Comparison of ENCODE assay signal across 14 cellular contexts in genomic region chr13:34721631-34722144, GRCh38.
"Had no signal": no experiment of that assay in that cellular context is flagged by ENCODE, and none has a peak within 500 bp of the region (broad histone marks: within the 10 kb centered on the region; RNA-seq: fewer than 3 reads in every experiment).

No MANE protein-coding gene starts in this region.

- H3K4me1 Mint-ChIP-seq: activated naive CD8-positive, alpha-beta T cell treated with anti-CD3 and anti-CD28 coated beads, Interleukin-2, amount 10 ng/mL, durations not matched to agents 7 days and 5 days; stimulated activated memory B cell treated with anti-CD40 and anti-IgM and Interleukin-4, amounts not matched to agents 10 μg/mL and 1 μg/mL and 100 μg/mL, for 72 hours had no signal

- H3K9me3 Mint-ChIP-seq: activated naive CD8-positive, alpha-beta T cell treated with anti-CD3 and anti-CD28 coated beads, Interleukin-2, amount 10 ng/mL, durations not matched to agents 7 days and 5 days; stimulated activated memory B cell treated with anti-CD40 and anti-IgM and Interleukin-4, amounts not matched to agents 10 μg/mL and 1 μg/mL and 100 μg/mL, for 72 hours had no signal

- H3K4me3 Mint-ChIP-seq: activated naive CD8-positive, alpha-beta T cell treated with anti-CD3 and anti-CD28 coated beads, Interleukin-2, amount 10 ng/mL, durations not matched to agents 7 days and 5 days; mesothelial cell of epicardium; stimulated activated memory B cell treated with anti-CD40 and anti-IgM and Interleukin-4, amounts not matched to agents 10 μg/mL and 1 μg/mL and 100 μg/mL, for 72 hours had no signal

- H3K4me3 ChIP-seq: heart left ventricle, lower lobe of right lung had no signal

- H3K27me3 ChIP-seq: heart left ventricle had no signal

- H3K9me3 ChIP-seq: lower lobe of right lung had no signal

- H3K36me3 ChIP-seq: heart left ventricle, lower lobe of right lung had no signal

- ATAC-seq: heart left ventricle; left cardiac atrium; lower lobe of right lung; stimulated activated memory B cell treated with anti-CD40 and anti-IgM and Interleukin-4, amounts not matched to agents 10 μg/mL and 1 μg/mL and 100 μg/mL, for 72 hours had no signal

- H3K27ac Mint-ChIP-seq: activated naive CD8-positive, alpha-beta T cell treated with anti-CD3 and anti-CD28 coated beads, Interleukin-2, amount 10 ng/mL, durations not matched to agents 7 days and 5 days; mesothelial cell of epicardium; stimulated activated memory B cell treated with anti-CD40 and anti-IgM and Interleukin-4, amounts not matched to agents 10 μg/mL and 1 μg/mL and 100 μg/mL, for 72 hours had no signal

- H3K4me1 ChIP-seq: lower lobe of right lung, parathyroid adenoma had no signal

- H3K27ac ChIP-seq: epithelial cell of prostate, heart left ventricle, lower lobe of right lung, parathyroid adenoma had no signal

- H3K36me3 Mint-ChIP-seq: activated naive CD8-positive, alpha-beta T cell treated with anti-CD3 and anti-CD28 coated beads, Interleukin-2, amount 10 ng/mL, durations not matched to agents 7 days and 5 days; mesothelial cell of epicardium; stimulated activated memory B cell treated with anti-CD40 and anti-IgM and Interleukin-4, amounts not matched to agents 10 μg/mL and 1 μg/mL and 100 μg/mL, for 72 hours had no signal

- DNase-seq: activated CD4-positive, alpha-beta T cell treated with anti-CD3 and anti-CD28 coated beads for 1 hour; activated CD4-positive, alpha-beta T cell treated with anti-CD3 and anti-CD28 coated beads, Interleukin-2, amount 50 U/mL, for 4 hours; activated naive CD4-positive, alpha-beta T cell; activated naive CD8-positive, alpha-beta T cell treated with anti-CD3 and anti-CD28 coated beads, Interleukin-2, amount 10 ng/mL, durations not matched to agents 7 days and 5 days; activated T-cell treated with anti-CD3 and anti-CD28 coated beads for 4 hours; dermis blood vessel endothelial cell; foreskin melanocyte; heart left ventricle; left cardiac atrium; lower lobe of right lung had no signal

- H3K27me3 Mint-ChIP-seq: stimulated activated memory B cell treated with anti-CD40 and anti-IgM and Interleukin-4, amounts not matched to agents 10 μg/mL and 1 μg/mL and 100 μg/mL, for 72 hours had no signal
